Comparison of ENCODE assay signal across 18 cellular contexts in the genomic region with DNA sequence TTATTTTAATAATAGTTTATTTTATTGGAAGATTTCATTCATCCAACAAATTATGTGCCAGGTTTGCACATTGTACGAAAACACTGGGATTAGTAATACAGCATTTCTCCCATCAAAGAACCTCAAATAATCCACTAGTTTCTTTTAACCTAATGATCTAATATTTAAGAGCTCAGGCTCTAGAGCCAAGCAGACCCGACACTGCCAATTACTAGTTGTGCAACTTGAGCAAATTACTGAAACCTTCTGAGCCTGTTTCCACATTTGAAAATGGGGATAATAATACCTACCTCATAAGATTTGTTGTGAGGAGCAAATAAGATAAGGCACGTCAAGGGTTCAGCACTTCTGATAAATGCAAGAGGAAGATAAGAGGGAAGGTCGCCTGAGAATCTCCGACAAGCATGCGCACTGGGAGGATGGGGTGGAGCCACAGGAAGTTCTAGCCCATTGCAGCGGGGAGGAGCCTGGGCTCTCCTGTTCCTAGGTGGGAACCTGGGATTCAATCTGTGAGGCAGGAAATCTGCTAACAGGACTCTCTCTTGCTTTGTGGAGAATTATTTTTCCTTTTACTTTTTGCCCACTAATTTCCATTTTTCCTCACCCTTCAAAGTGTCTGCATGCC.
"Had no signal": no experiment of that assay in that cellular context is flagged by ENCODE, and none has a peak within 500 bp of the region (broad histone marks: within the 10 kb centered on the region; RNA-seq: fewer than 3 reads in every experiment).

No MANE protein-coding gene starts in this region.

- H3K36me3 ChIP-seq: ascending aorta, heart left ventricle, left lung, neural progenitor cell, thoracic aorta had no signal

- H2AFZ ChIP-seq: neural progenitor cell had no signal

- H3K9ac ChIP-seq: neural progenitor cell had no signal

- H3K4me2 ChIP-seq: neural progenitor cell had no signal

- H3K4me1 ChIP-seq: ascending aorta, left lung, neural progenitor cell had no signal

- H3K9me3 ChIP-seq: ascending aorta, heart left ventricle, left lung, thoracic aorta had no signal

- H3K27me3 ChIP-seq: ascending aorta, left lung, neural progenitor cell had no signal

- H3K27ac ChIP-seq: ascending aorta, epithelial cell of prostate, heart left ventricle, left lung, neural progenitor cell, thoracic aorta had no signal

- DNase-seq: activated CD4-positive, alpha-beta T cell treated with anti-CD3 and anti-CD28 coated beads, Interleukin-2, amount 50 U/mL, for 1 hour; activated naive CD4-positive, alpha-beta T cell treated with Interleukin-2 at 50 U/mL for 16 hours; activated T-cell treated with anti-CD3 and anti-CD28 coated beads for 4 hours; dermis blood vessel endothelial cell; effector memory CD8-positive, alpha-beta T cell; foreskin melanocyte; heart left ventricle; islet precursor cell; mammary epithelial cell; naive B cell; stimulated activated CD4-positive, alpha-beta T cell treated with anti-CD3 and anti-CD28 coated beads, Interleukin-1b, Interleukin-23, amount 100 ng/mL, for 48 hours; stimulated activated naive CD8-positive, alpha-beta T cell treated with anti-CD3 and anti-CD28 coated beads, Interleukin-15, amount 100 ng/mL, for 72 hours had no signal

- ATAC-seq: activated T-helper 17 cell treated with anti-CD3 and anti-CD28 coated beads, Interleukin-2, amount 50 U/mL, for 72 hours; effector memory CD8-positive, alpha-beta T cell; heart left ventricle; left lung; stimulated activated naive CD8-positive, alpha-beta T cell treated with anti-CD3 and anti-CD28 coated beads, Interleukin-15, amount 100 ng/mL, for 72 hours had no signal

- H3K4me3 ChIP-seq: ascending aorta, heart left ventricle, left lung, neural progenitor cell, thoracic aorta had no signal
